Comparison of ENCODE assay signal across 1 cellular context in the genomic region with DNA sequence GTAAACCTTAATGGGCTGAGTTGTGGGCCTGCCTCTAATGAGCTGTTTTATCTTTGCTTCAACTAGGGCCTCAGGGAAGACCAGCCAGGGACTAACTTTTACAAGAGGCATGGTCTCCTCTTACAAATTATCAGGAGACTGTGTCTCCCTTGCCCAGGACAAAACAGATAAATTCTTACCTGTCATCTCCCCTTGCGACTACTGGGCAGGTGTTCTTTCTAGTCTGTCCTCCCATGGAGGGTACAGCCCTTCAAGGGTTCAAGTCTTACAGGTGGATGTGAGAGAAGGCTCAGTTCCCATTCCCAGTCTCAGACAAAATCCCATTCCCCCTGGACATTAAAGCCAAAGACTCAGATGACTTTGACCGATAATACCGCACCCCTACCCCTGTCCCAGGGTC.
TF ChIP-seq lines count a peak whose summit lies in the region.

No MANE protein-coding gene starts in this region.

TF ChIP-seq in WTC11, 78 proteins besides CTCF, POLR2A, EP300 and RAD21 (continued from another document):
- TF ChIP-seq, protein P1, sequence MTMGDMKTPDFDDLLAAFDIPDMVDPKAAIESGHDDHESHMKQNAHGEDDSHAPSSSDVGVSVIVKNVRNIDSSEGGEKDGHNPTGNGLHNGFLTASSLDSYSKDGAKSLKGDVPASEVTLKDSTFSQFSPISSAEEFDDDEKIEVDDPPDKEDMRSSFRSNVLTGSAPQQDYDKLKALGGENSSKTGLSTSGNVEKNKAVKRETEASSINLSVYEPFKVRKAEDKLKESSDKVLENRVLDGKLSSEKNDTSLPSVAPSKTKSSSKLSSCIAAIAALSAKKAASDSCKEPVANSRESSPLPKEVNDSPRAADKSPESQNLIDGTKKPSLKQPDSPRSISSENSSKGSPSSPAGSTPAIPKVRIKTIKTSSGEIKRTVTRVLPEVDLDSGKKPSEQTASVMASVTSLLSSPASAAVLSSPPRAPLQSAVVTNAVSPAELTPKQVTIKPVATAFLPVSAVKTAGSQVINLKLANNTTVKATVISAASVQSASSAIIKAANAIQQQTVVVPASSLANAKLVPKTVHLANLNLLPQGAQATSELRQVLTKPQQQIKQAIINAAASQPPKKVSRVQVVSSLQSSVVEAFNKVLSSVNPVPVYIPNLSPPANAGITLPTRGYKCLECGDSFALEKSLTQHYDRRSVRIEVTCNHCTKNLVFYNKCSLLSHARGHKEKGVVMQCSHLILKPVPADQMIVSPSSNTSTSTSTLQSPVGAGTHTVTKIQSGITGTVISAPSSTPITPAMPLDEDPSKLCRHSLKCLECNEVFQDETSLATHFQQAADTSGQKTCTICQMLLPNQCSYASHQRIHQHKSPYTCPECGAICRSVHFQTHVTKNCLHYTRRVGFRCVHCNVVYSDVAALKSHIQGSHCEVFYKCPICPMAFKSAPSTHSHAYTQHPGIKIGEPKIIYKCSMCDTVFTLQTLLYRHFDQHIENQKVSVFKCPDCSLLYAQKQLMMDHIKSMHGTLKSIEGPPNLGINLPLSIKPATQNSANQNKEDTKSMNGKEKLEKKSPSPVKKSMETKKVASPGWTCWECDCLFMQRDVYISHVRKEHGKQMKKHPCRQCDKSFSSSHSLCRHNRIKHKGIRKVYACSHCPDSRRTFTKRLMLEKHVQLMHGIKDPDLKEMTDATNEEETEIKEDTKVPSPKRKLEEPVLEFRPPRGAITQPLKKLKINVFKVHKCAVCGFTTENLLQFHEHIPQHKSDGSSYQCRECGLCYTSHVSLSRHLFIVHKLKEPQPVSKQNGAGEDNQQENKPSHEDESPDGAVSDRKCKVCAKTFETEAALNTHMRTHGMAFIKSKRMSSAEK (CRISPR knock-in tag; IDR thresholded peaks at IDR 0.05; ENCODE audit: borderline replicate concordance) = no peak
